Comparison of ENCODE assay signal across 9 cellular contexts in the genomic region with DNA sequence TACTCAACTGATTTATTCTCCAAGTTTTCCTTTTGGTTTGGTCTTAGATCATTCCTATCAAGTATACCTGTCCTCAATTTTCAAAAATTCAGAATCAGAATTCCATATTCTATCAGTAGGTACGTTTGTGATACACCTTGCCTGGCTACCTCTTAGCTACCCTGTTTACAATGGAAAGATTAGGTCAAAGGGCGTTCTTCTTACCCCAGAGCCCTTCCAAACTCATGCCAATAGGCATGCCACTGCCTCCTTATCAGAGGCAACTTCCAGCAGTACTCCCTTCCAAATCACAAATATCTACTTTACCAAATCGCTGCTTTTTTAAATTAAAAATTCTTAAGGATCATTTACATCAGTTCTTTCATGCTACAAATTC. TPM values are rescaled to one million over a fixed set of nuclear protein-coding genes. Genes with fewer than 3 reads are reported as not detected.
A peak's percentile ranks its signal among the peaks of the same experiment; 100 is the strongest.
DNase-seq lines count a peak whose midpoint lies in the region; ATAC-seq and TF ChIP-seq lines count a peak whose summit lies in the region.
"Had no signal": no experiment of that assay in that cellular context is flagged by ENCODE, and none has a peak within 500 bp of the region (broad histone marks: within the 10 kb centered on the region; RNA-seq: fewer than 3 reads in every experiment).

No MANE protein-coding gene starts in this region.

- peaks cover 53% of the 10 kb centered on the region for H3K79me2 ChIP-seq in OCI-LY3 (ENCODE audit: low read length)
- peaks cover 64% of the 10 kb centered on the region for H3K79me2 ChIP-seq in osteoblast (ENCODE audit: insufficient read depth, low read length)

- H3K27ac Mint-ChIP-seq in CD8-positive, alpha-beta T cell = peak overlapping the region; percentile 96

- H3K9me3 ChIP-seq in CD8-positive, alpha-beta T cell (ENCODE audit: low read length) = no peaks in the 10 kb centered on the region
- no peaks in the 10 kb centered on the region for H3K9me3 ChIP-seq in OCI-LY3 (ENCODE audit: insufficient read depth, low read length)
- no peaks in the 10 kb centered on the region for H3K9me3 ChIP-seq in osteoblast (ENCODE audit: low read depth, low read length)

- H3K36me3 ChIP-seq in CD8-positive, alpha-beta T cell (ENCODE audit: insufficient read depth, low read length) = peaks cover 10% of the 10 kb centered on the region
- peaks cover 40% of the 10 kb centered on the region for H3K36me3 ChIP-seq in OCI-LY3 (replicated peaks; ENCODE audit: low read depth, low read length)
- peaks cover 30% of the 10 kb centered on the region for H3K36me3 ChIP-seq in osteoblast (ENCODE audit: insufficient read depth, low read length)

- H3K4me2 ChIP-seq in OCI-LY3 (ENCODE audit: low read length) (peak overlapping the region; percentile 94), osteoblast (ENCODE audit: insufficient read depth, low read length) (peak overlapping the region; percentile 88)

- H3K9me3 Mint-ChIP-seq in CD8-positive, alpha-beta T cell = no peaks in the 10 kb centered on the region

- peaks cover 22% of the 10 kb centered on the region for H3K4me1 ChIP-seq in CD8-positive, alpha-beta T cell (ENCODE audit: insufficient read depth, low read length)
- H3K4me1 ChIP-seq in OCI-LY3 (ENCODE audit: low read length) (peaks cover 21% of the 10 kb centered on the region), osteoblast (ENCODE audit: insufficient read depth, low read length) (peaks cover 23% of the 10 kb centered on the region)

- ATAC-seq in CD8-positive, alpha-beta T cell = no peak
- ATAC-seq in HG02884 (IDR thresholded peaks at IDR 0.05; ENCODE audit: unreplicated experiment) = no peak
- no peak for ATAC-seq in GM19467 (IDR thresholded peaks at IDR 0.05; ENCODE audit: unreplicated experiment)

- H4K20me1 ChIP-seq in OCI-LY3 (ENCODE audit: insufficient read depth, low read length) (peaks cover 10% of the 10 kb centered on the region), osteoblast (ENCODE audit: insufficient read depth, low read length) (peaks cover 10% of the 10 kb centered on the region)

- H3K4me1 Mint-ChIP-seq in CD8-positive, alpha-beta T cell (ENCODE audit: low read depth) = peaks cover 52% of the 10 kb centered on the region

- H3K4me3 ChIP-seq in CD8-positive, alpha-beta T cell (ENCODE audit: low read depth, low read length) = peak overlapping the region; percentile 98
- H3K4me3 ChIP-seq in OCI-LY3 (ENCODE audit: low read length) = peak overlapping the region; percentile 99
- peak overlapping the region; percentile 92 for H3K4me3 ChIP-seq in osteoblast (ENCODE audit: insufficient read depth, low read length)

- peak overlapping the region; percentile 99 for H3K27ac ChIP-seq in CD8-positive, alpha-beta T cell (ENCODE audit: low read depth, low read length)
- H3K27ac ChIP-seq in OCI-LY3 (ENCODE audit: low read length) (peak overlapping the region; percentile 67), epithelial cell of prostate (peak overlapping the region; percentile 94), osteoblast (ENCODE audit: low read depth, low read length) (peak overlapping the region; percentile 57)

- no peak for DNase-seq in CD8-positive, alpha-beta T cell
- DNase-seq in epithelial cell of prostate (ENCODE audit: low read depth, low spot score) (no peak), osteoblast (ENCODE audit: insufficient read length, low spot score, missing footprints) (no peak), Kasumi-1 (lab: John Stamatoyannopoulos, UW) (no peak)
- DNase-seq in activated CD8-positive, alpha-beta memory T cell treated with anti-CD3 and anti-CD28 coated beads, Interleukin-2, amount 50 U/mL, for 48 hours = no peak

- no peaks in the 10 kb centered on the region for H3K27me3 Mint-ChIP-seq in CD8-positive, alpha-beta T cell (ENCODE audit: low read depth)

- H2AFZ ChIP-seq in OCI-LY3 (ENCODE audit: low read depth, low read length) (no peak overlapping the region), osteoblast (ENCODE audit: low read length) (no peak overlapping the region)

- intact Hi-C loops in CD8-positive, alpha-beta T cell (cut with DNase I, micrococcal nuclease) = loop anchor here (2.0 to 5.0 kb wide), 5 partner anchors 105 to 1955 kb away; a partner anchor contains a TSS

- H3K36me3 Mint-ChIP-seq in CD8-positive, alpha-beta T cell = peaks cover 43% of the 10 kb centered on the region

- H3K9ac ChIP-seq in OCI-LY3 (ENCODE audit: low read length) = peak overlapping the region; percentile 97

- peak overlapping the region; percentile 98 for H3K4me3 Mint-ChIP-seq in CD8-positive, alpha-beta T cell

- no peaks in the 10 kb centered on the region for H3K27me3 ChIP-seq in CD8-positive, alpha-beta T cell (ENCODE audit: insufficient read depth, low read length)
- H3K27me3 ChIP-seq in OCI-LY3 (ENCODE audit: low read depth, low read length) = no peaks in the 10 kb centered on the region
- no peaks in the 10 kb centered on the region for H3K27me3 ChIP-seq in osteoblast (ENCODE audit: insufficient read depth, low read length)

- TF ChIP-seq CTCF in CD8-positive, alpha-beta T cell (IDR thresholded peaks at IDR 0.05) = no peak
- TF ChIP-seq CTCF in OCI-LY3 (IDR thresholded peaks at IDR 0.05; ENCODE audit: low read depth, low read length) = no peak
- TF ChIP-seq CTCF in osteoblast (IDR thresholded peaks at IDR 0.05; ENCODE audit: extremely low read depth, low read depth, low read length) = no peak

- CTCF ChIA-PET in CD8-positive, alpha-beta T cell (lab: Charles Lee) = no interaction called here

- POLR2A ChIA-PET in CD8-positive, alpha-beta T cell (lab: Charles Lee) = no interaction called here

RNA-seq across cellular contexts. Expression of a gene that starts 1.0 kb away (rescaled TPM):
- 10 to 100 TPM; 59.5 to 59.6 TPM for total RNA-seq in CD8-positive, alpha-beta T cell
- 17.7 and 19.5 TPM in 2 replicates for total RNA-seq in osteoblast

RNA-seq across cellular contexts. Expression of a gene that starts 45.8 kb away (rescaled TPM):
- not detected for total RNA-seq in CD8-positive, alpha-beta T cell
- not detected in 2 replicates for total RNA-seq in osteoblast
- total RNA-seq: T-helper 1 cell treated with Interleukin-12 subunit alpha and Interleukin-12 subunit beta and Interleukin-4 antibody, amounts not matched to agents 30 ng/mL and 1 ng/mL, for 36 hours had no signal

RNA-seq across cellular contexts. Expression of a gene that starts 52.2 kb away (rescaled TPM):
- 10 to 100 TPM; 66.0 to 66.3 TPM for total RNA-seq in CD8-positive, alpha-beta T cell
- 35.1 and 35.9 TPM in 2 replicates for total RNA-seq in osteoblast
